8 cellular contexts compared by ENCODE assay signal in genomic region chr11:31995525-31996123, GRCh38.
DNase-seq lines count a peak whose midpoint lies in the region; ATAC-seq and TF ChIP-seq lines count a peak whose summit lies in the region.

No MANE protein-coding gene starts in this region.

- H3K9me3 ChIP-seq in sigmoid colon (no peaks in the 10 kb centered on the region), vagina (no peaks in the 10 kb centered on the region)

- intact Hi-C loops in sigmoid colon (cut with DNase I) (no loop called here), vagina (cut with DNase I) (no loop called here)

- H3K27ac ChIP-seq in sigmoid colon, result no peak overlapping the region
- no peak overlapping the region for H3K27ac ChIP-seq in vagina

- TF ChIP-seq EP300 in sigmoid colon (IDR thresholded peaks at IDR 0.05), result no peak

- peaks cover 0 to 8% (median 0%) of the 10 kb centered on the region in 3 donors for H3K27me3 ChIP-seq in sigmoid colon
- H3K27me3 ChIP-seq in vagina, result no peaks in the 10 kb centered on the region

- H3K36me3 ChIP-seq in sigmoid colon (no peaks in the 10 kb centered on the region), vagina (no peaks in the 10 kb centered on the region)

- peak; percentile 69 for ATAC-seq in GM19452 (IDR thresholded peaks at IDR 0.05; ENCODE audit: unreplicated experiment)
- ATAC-seq in HG03457 (IDR thresholded peaks at IDR 0.05; ENCODE audit: unreplicated experiment), result peak; percentile 65

- TF ChIP-seq CTCF in cardiac fibroblast (IDR thresholded peaks at IDR 0.05; ENCODE audit: low read depth, low read length) (no peak), sigmoid colon (IDR thresholded peaks at IDR 0.05) (no peak), vagina (IDR thresholded peaks at IDR 0.05) (no peak)

- WGBS in sigmoid colon, 2 donors, result 11 to 44% methylated on average over 2 of the region's 2 CpGs

- no peaks in the 10 kb centered on the region for H3K4me1 ChIP-seq in sigmoid colon
- H3K4me1 ChIP-seq in vagina, result no peaks in the 10 kb centered on the region

- H3K4me3 ChIP-seq in cardiac fibroblast (replicated peaks in 1 of 2; ENCODE audit: low read depth in 2 of 2, low read length in 2 of 2) (no peak overlapping the region), sigmoid colon (no peak overlapping the region), vagina (no peak overlapping the region)

- DNase-seq in DMS79 treated with DMSO at 0.1 percent for 48 hours (lab: John Stamatoyannopoulos, UW) (peak; percentile 11), cardiac fibroblast (ENCODE audit: low read depth in 2 of 2) (peak; percentile 11 to 13), sigmoid colon (no peak), NCI-H1105 (lab: John Stamatoyannopoulos, UW) (no peak), vagina (ENCODE audit: extremely low spot score in 2 of 2) (no peak), iPS-NIHi7 (ENCODE audit: extremely low spot score) (no peak)

- TF ChIP-seq POLR2A in sigmoid colon (IDR thresholded peaks at IDR 0.05) (no peak), vagina (IDR thresholded peaks at IDR 0.05) (no peak)

Comparison
In these comparisons a context has a peak if more than half of its experiments do, and no peak if none do; other contexts are left out.
1. DNase-seq: peak in DMS79 treated with DMSO at 0.1 percent for 48 hours (single experiment) and cardiac fibroblast (2 of 2); none in sigmoid colon (single experiment), NCI-H1105 (single experiment), vagina (0 of 2) and iPS-NIHi7 (single experiment).